8 cellular contexts compared by ENCODE assay signal in genomic region chr20:24100370-24101011, GRCh38.
DNase-seq lines count a peak whose midpoint lies in the region; ATAC-seq and TF ChIP-seq lines count a peak whose summit lies in the region.

No MANE protein-coding gene starts in this region.

- H3K4me1 ChIP-seq in lower lobe of right lung, result no peaks in the 10 kb centered on the region

- H3K27ac Mint-ChIP-seq in chondrocyte (ENCODE audit: unreplicated experiment), result peak overlapping the region; percentile 62

- H3K9me3 Mint-ChIP-seq in chondrocyte (ENCODE audit: low read depth), result no peaks in the 10 kb centered on the region

- intact Hi-C loops in lower lobe of right lung (cut with DNase I), result no loop called here

- H3K36me3 Mint-ChIP-seq in chondrocyte (ENCODE audit: low read depth), result no peaks in the 10 kb centered on the region

- DNase-seq in NCI-H1930 (lab: John Stamatoyannopoulos, UW) (peak; percentile 44 to 72), chondrocyte (ENCODE audit: low spot score) (no peak), lower lobe of right lung (peak; percentile 55), GF-D8 (lab: John Stamatoyannopoulos, UW) (no peak)
- peak; percentile 12 for DNase-seq in stimulated activated CD8-positive, alpha-beta memory T cell treated with anti-CD3 and anti-CD28 coated beads, Interleukin-7, amount 100 ng/mL, for 24 hours (ENCODE audit: low read depth)

- no peaks in the 10 kb centered on the region for H3K27me3 ChIP-seq in lower lobe of right lung (ENCODE audit: low read depth)

- H3K4me3 Mint-ChIP-seq in chondrocyte (ENCODE audit: unreplicated experiment), result no peak overlapping the region

- no peaks in the 10 kb centered on the region for H3K36me3 ChIP-seq in lower lobe of right lung

- no peak overlapping the region for H3K27ac ChIP-seq in lower lobe of right lung

- H3K9me3 ChIP-seq in lower lobe of right lung, result no peaks in the 10 kb centered on the region

- H3K4me3 ChIP-seq in WI38 (ENCODE audit: low read depth, low read length) (no peak overlapping the region), lower lobe of right lung (no peak overlapping the region)

- H3K27me3 Mint-ChIP-seq in chondrocyte (ENCODE audit: low read depth), result no peaks in the 10 kb centered on the region

- ATAC-seq in HG02571 (IDR thresholded peaks at IDR 0.05; ENCODE audit: unreplicated experiment) (peak; percentile 75), lower lobe of right lung (peak; percentile 90 to 93)

- H3K4me1 Mint-ChIP-seq in chondrocyte (ENCODE audit: low read depth), result peaks cover 45% of the 10 kb centered on the region

- TF ChIP-seq CTCF in GM12873 (IDR thresholded peaks at IDR 0.05; ENCODE audit: insufficient read depth, low read depth, low read length, missing control alignments) (peak; percentile 91), WI38 (IDR thresholded peaks at IDR 0.05; ENCODE audit: low read depth, low read length) (0 out of 2 replicates have a peak, but pooled peaks have one; percentile 18), chondrocyte (IDR thresholded peaks at IDR 0.05) (peak; percentile 83), lower lobe of right lung (IDR thresholded peaks at IDR 0.05) (peak; percentile 72)

Comparison
In these comparisons a context has a peak if more than half of its experiments do, and no peak if none do; other contexts are left out.
1. CTCF ChIP-seq: peak in every context shown above with its lines; median percentile 91 in GM12873; 83 in chondrocyte; 72 in lower lobe of right lung; 18 in WI38.
2. DNase-seq: peak in NCI-H1930 (2 of 2), lower lobe of right lung (single experiment) and stimulated activated CD8-positive, alpha-beta memory T cell treated with anti-CD3 and anti-CD28 coated beads, Interleukin-7, amount 100 ng/mL, for 24 hours (single experiment); none in chondrocyte (single experiment) and GF-D8 (single experiment).